17 cellular contexts compared by ENCODE assay signal in the genomic region with DNA sequence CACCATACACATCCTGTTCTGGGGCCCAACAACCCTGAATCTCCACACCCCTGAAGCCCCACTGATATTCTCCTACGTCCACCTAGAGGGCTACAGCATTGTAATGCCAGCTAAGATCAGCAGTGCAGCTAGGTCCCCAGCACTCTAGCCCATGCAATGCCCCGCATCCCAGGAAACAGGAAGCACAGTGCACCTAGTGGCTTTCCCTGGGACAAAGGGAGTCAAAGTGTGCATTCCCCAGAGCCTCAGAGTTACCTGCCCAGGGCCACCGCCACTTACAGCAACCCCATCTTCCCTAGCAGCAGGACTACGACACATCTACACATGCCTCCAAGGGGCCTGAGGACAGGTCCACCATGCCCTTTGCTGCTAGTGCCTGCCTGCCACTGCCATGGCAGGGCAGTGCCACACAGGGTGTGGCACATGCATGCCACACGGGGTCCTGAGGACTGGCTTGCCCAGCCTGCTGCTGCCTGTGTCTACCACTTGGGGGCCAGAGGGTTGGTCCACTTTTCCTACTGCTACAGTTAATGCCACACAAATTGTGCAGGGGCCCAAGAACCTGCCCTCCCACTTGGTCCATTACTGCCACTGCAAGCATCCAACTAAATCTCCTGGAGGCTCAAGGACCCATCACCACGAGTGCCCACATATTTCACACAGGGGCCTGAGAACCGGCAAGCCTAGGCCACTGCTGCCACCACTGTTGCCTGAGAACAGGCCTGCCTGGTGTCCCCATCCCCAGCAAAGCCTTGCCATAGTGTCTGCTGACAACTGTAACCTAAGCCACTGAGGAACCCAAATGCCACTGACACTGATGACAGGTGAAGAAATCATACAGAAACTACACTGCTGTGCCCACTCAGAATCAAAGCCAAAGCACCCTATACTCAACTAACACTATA. TPM values are rescaled to one million over a fixed set of nuclear protein-coding genes. Genes with fewer than 3 reads are reported as not detected.
DNase-seq lines count a peak whose midpoint lies in the region; ATAC-seq, FAIRE-seq and TF ChIP-seq lines count a peak whose summit lies in the region.
"Had no signal": no experiment of that assay in that cellular context is flagged by ENCODE, and none has a peak within 500 bp of the region (broad histone marks: within the 10 kb centered on the region; RNA-seq: fewer than 3 reads in every experiment).

No MANE protein-coding gene starts in this region.

- no TSS peak for BruUV-seq in GM12878 (replicated peaks; lab: Mats Ljungman, UMichigan)

- TF ChIP-seq CTCF in GM06990 (IDR thresholded peaks at IDR 0.05; ENCODE audit: insufficient read depth, low read length, poor library complexity, severe bottlenecking) (peak; percentile 29), GM12878 (IDR thresholded peaks at IDR 0.05 in 2 of 3, conservative IDR thresholded peaks at IDR 0.05 in 1 of 3; ENCODE audit: control insufficient read depth in 2 of 3, extremely low read depth in 1 of 3, insufficient read depth in 1 of 3, low read depth in 3 of 3, low read length in 3 of 3) (peak in 2 of 3 experiments; percentile 25; a peak in 2 of 6 replicates)

- no peak for TF ChIP-seq RAD21 in GM12878 (IDR thresholded peaks at IDR 0.05; ENCODE audit: insufficient read depth, low read depth, low read length)

- H3K9me3 ChIP-seq in GM12878 (replicated peaks; ENCODE audit: control insufficient read depth, insufficient read depth, low read length): peaks cover 31% of the 10 kb centered on the region
- H3K9me3 ChIP-seq: right lobe of liver had no signal

- H3K4ac ChIP-seq in mesendoderm (ENCODE audit: low read depth, low read length): no peak overlapping the region

- H3K79me1 ChIP-seq in mesendoderm (ENCODE audit: low read length): no peaks in the 10 kb centered on the region

- no peak for TF ChIP-seq POLR2A in GM12878 (IDR thresholded peaks at IDR 0.05; ENCODE audit: low read depth, low read length)

- H3K18ac ChIP-seq in mesendoderm (ENCODE audit: low read length): no peak overlapping the region

- 86% methylated on average over 7 of the region's 7 CpGs for WGBS in GM12878 (ENCODE audit: insufficient coverage, insufficient replicate concordance, low lambda C conversion rate, missing lambda C conversion rate)
- no CpG with 5 or more reads among the region's 7 CpGs for WGBS in mesendoderm (ENCODE audit: extremely low coverage, insufficient coverage, low lambda C conversion rate)

- H3K36me3 ChIP-seq in GM06990 (ENCODE audit: control insufficient read depth, insufficient read depth, low read length): no peaks in the 10 kb centered on the region
- H3K36me3 ChIP-seq in GM12878 (ENCODE audit: control insufficient read depth in 2 of 2, insufficient read depth in 2 of 2, low read length in 1 of 2): peaks cover 0 to 3% of the 10 kb centered on the region in 2 experiments; a peak in 3 of 4 replicates
- H3K36me3 ChIP-seq in mesendoderm (ENCODE audit: control insufficient read depth, insufficient read depth, low read length): no peaks in the 10 kb centered on the region
- H3K36me3 ChIP-seq: BLaER1, MG63, right lobe of liver, vagina had no signal

- intact Hi-C loops in GM12878 (cut with micrococcal nuclease; ENCODE audit: unreplicated experiment) (no loop called here), head of caudate nucleus (cut with DNase I) (no loop called here)

- H3K4me2 ChIP-seq in GM12878 (ENCODE audit: control insufficient read depth, insufficient read depth) (no peak overlapping the region), mesendoderm (ENCODE audit: low read length) (no peak overlapping the region)
- H3K4me2 ChIP-seq: BLaER1 had no signal

- H2BK120ac ChIP-seq in mesendoderm (ENCODE audit: low read depth, low read length): no peak overlapping the region

- FAIRE-seq in GM12878 (lab: Jason Lieb, UNC): no peak
- FAIRE-seq: GM18507 had no signal

- no peak for DNase-seq in GM06990 (ENCODE audit: extremely low read depth, insufficient read length)
- peak; percentile 5 for DNase-seq in HT-29 (ENCODE audit: low spot score)
- DNase-seq in GM12878 (ENCODE audit: low read depth, low spot score): no peak
- peak; percentile 1 for DNase-seq in mesendoderm
- DNase-seq in head of caudate nucleus: no peak
- DNase-seq in stimulated activated CD8-positive, alpha-beta memory T cell treated with anti-CD3 and anti-CD28 coated beads, Interleukin-4, amount 100 ng/mL, for 48 hours: no peak
- no peak for DNase-seq in GM19240 (ENCODE audit: insufficient read length, low spot score)
- DNase-seq in GOT3 (lab: John Stamatoyannopoulos, UW): no peak
- DNase-seq: erythroblast; MG63; right lobe of liver; SHP77 treated with DMSO at 0.1 percent for 48 hours; stimulated activated CD4-positive, alpha-beta T cell treated with anti-CD3 and anti-CD28 coated beads, Interleukin-4, amount 100 ng/mL, for 4 hours; stimulated activated naive CD4-positive, alpha-beta T cell had no signal

- POLR2A ChIA-PET in GM12878 (lab: Charles Lee): interaction anchor here (1.0 to 1.6 kb wide), 3 partner anchors 10 to 22 kb away, joined by 3 to 10 read pairs (median 5); no protein-coding TSS in a partner anchor

- H3K4me1 ChIP-seq in GM12878 (ENCODE audit: control insufficient read depth, insufficient read depth, low read length): no peaks in the 10 kb centered on the region
- H3K4me1 ChIP-seq in mesendoderm (ENCODE audit: control insufficient read depth, low read depth, low read length): no peaks in the 10 kb centered on the region
- H3K4me1 ChIP-seq: vagina had no signal

- SMC1A ChIA-PET in GM12878 (lab: Charles Lee; ENCODE audit: uncharacterized antibody, unreplicated experiment): interaction anchor here (0.9 to 1.5 kb wide), 4 partner anchors 11 to 101 kb away, joined by 3 to 5 read pairs (median 4); no protein-coding TSS in a partner anchor

- H2BK5ac ChIP-seq in mesendoderm (ENCODE audit: low read length): no peak overlapping the region

- no peak for TF ChIP-seq EP300 in GM12878 (IDR thresholded peaks at IDR 0.05; ENCODE audit: borderline replicate concordance in 1 of 2, control insufficient read depth in 1 of 2, low read depth in 2 of 2, low read length in 2 of 2)

- H3K79me2 ChIP-seq in GM12878 (ENCODE audit: control insufficient read depth, insufficient read depth, low read length) (peaks cover 28% of the 10 kb centered on the region), mesendoderm (ENCODE audit: control insufficient read depth, insufficient read depth, low read length) (no peaks in the 10 kb centered on the region)

- CTCF ChIA-PET in GM12878 (lab: Yijun Ruan, JAX): interaction anchor here (1.1 to 2.1 kb wide), 2 partner anchors 11 kb away, joined by 3 to 9 read pairs; no protein-coding TSS in a partner anchor

- no peak overlapping the region for H2AFZ ChIP-seq in GM12878 (ENCODE audit: control insufficient read depth, low read depth, low read length)

- in situ Hi-C loops in GM12878 (cut with MboI): no loop called here

- RAD21 ChIA-PET in GM12878 (lab: Charles Lee; ENCODE audit: unreplicated experiment): no interaction called here

- no peak overlapping the region for H4K5ac ChIP-seq in mesendoderm (ENCODE audit: low read length)

- no peak overlapping the region for H3K27ac ChIP-seq in GM12878 (ENCODE audit: control insufficient read depth, insufficient read depth)
- no peak overlapping the region for H3K27ac ChIP-seq in mesendoderm (ENCODE audit: low read depth, low read length)
- H3K27ac ChIP-seq: BLaER1, right lobe of liver, vagina had no signal

- H3K4me3 ChIP-seq in GM06990 (replicated peaks; ENCODE audit: low read depth, low read length): no peak overlapping the region
- H3K4me3 ChIP-seq in GM12878: no peak overlapping the region
- no peak overlapping the region for H3K4me3 ChIP-seq in mesendoderm (ENCODE audit: low read length)
- H3K4me3 ChIP-seq: BLaER1, MG63, right lobe of liver, vagina had no signal

- ATAC-seq in GM12878: peak; percentile 71

- no peak overlapping the region for H4K8ac ChIP-seq in mesendoderm (ENCODE audit: low read depth, low read length)

- no peak overlapping the region for H3K23ac ChIP-seq in mesendoderm (ENCODE audit: low read length)

- H3K56ac ChIP-seq in mesendoderm (ENCODE audit: low read length): no peak overlapping the region

- H3K27me3 ChIP-seq in GM06990 (replicated peaks; ENCODE audit: control insufficient read depth, insufficient read depth, low read length): no peaks in the 10 kb centered on the region
- H3K27me3 ChIP-seq in GM12878 (replicated peaks in 1 of 2; ENCODE audit: control insufficient read depth in 2 of 2, insufficient read depth in 2 of 2, low read length in 1 of 2): no peaks in the 10 kb centered on the region
- no peaks in the 10 kb centered on the region for H3K27me3 ChIP-seq in mesendoderm (ENCODE audit: insufficient read depth, low read length, poor library complexity)
- H3K27me3 ChIP-seq: BLaER1, MG63, right lobe of liver, vagina had no signal

- H2AK5ac ChIP-seq in mesendoderm (ENCODE audit: low read length): no peak overlapping the region

- H3K9ac ChIP-seq in GM12878 (ENCODE audit: control insufficient read depth, insufficient read depth, low read length): no peak overlapping the region
- no peak overlapping the region for H3K9ac ChIP-seq in mesendoderm (ENCODE audit: low read length)
- H3K9ac ChIP-seq: BLaER1 had no signal

- no peaks in the 10 kb centered on the region for H4K20me1 ChIP-seq in GM12878 (ENCODE audit: control insufficient read depth, insufficient read depth)
- H4K20me1 ChIP-seq: BLaER1 had no signal

- H2BK15ac ChIP-seq in mesendoderm (replicated peaks; ENCODE audit: low read depth): no peak overlapping the region

RNA-seq across cellular contexts. Expression of a gene that starts 23.7 kb away (rescaled TPM):
- 0.15 and 0.34 TPM in 2 replicates for total RNA-seq in HT-29 (2014; rRNA removed; shearing (Covaris generic))
- 174 and 189 TPM in 2 replicates for total RNA-seq in GM12878 (2013; cell fraction: nucleolus; rRNA removed)
- 15.4 and 18.1 TPM in 2 replicates for total RNA-seq in GM12878 (2014; rRNA removed)
- 18.0 and 18.1 TPM in 2 replicates for total RNA-seq in GM12878 (2014; rRNA removed; fragmentation: Illumina TruSeq; extraction: Trizol)
- 19.1 and 22.4 TPM in 2 replicates for total RNA-seq in GM12878 (2021)
- polyA plus RNA-seq in GM12878 (2011; ENCODE audit: low read depth): 11.6 TPM
- 49.4 and 72.4 TPM in 2 replicates for polyA plus RNA-seq in GM12878 (2011; rRNA removed)
- 13.1 and 18.0 TPM in 2 replicates for polyA plus RNA-seq in GM12878 (2011; cell fraction: cytosol; rRNA removed)
- polyA plus RNA-seq in GM12878 (2011; cell fraction: nucleus; rRNA removed): 21.4 and 25.3 TPM in 2 replicates
- 11.8 and 14.3 TPM in 2 replicates for polyA plus RNA-seq in GM12878 (2012)
- polyA plus RNA-seq in GM12878 (2014; fragmentation: Illumina TruSeq; extraction: Trizol): 15.9 and 22.4 TPM in 2 replicates
- polyA plus RNA-seq in GM12878 (2014; fragmentation: Nextera tagmentation; extraction: Ambion mirVana): 1 to 10 TPM; 1.1 to 1.5 TPM
- 8.3 and 9.6 TPM in 2 replicates for polyA plus RNA-seq in GM12878 (2014; rRNA removed)
- polyA plus RNA-seq in GM12878 (2016; fragmentation: Nextera tagmentation; extraction: Ambion mirVana): 1 to 10 TPM; 2.3 to 2.9 TPM
- 61.3 and 91.4 TPM in 2 replicates for polyA minus RNA-seq in GM12878 (2011; rRNA and poly(A)+ RNA removed)
- polyA minus RNA-seq in GM12878 (2011; cell fraction: cytosol; rRNA and poly(A)+ RNA removed): 25.1 and 28.5 TPM in 2 replicates
- 28.3 and 34.2 TPM in 2 replicates for polyA minus RNA-seq in GM12878 (2011; cell fraction: nucleus; rRNA and poly(A)+ RNA removed)
- polyA plus RNA-seq in mesendoderm (2013, experiment 1 of 2): 0.17 TPM
- polyA plus RNA-seq in mesendoderm (2013, experiment 2 of 2): 0.17 TPM

RNA-seq across cellular contexts. Expression of a gene that starts 28.3 kb away (rescaled TPM):
- not detected in 2 replicates for total RNA-seq in HT-29 (2014; rRNA removed; shearing (Covaris generic))
- total RNA-seq in GM12878 (2013; cell fraction: nucleolus; rRNA removed): 324 and 329 TPM in 2 replicates
- total RNA-seq in GM12878 (2014; rRNA removed) (33.7 and 41.4 TPM in 2 replicates), GM12878 (2014; rRNA removed; fragmentation: Illumina TruSeq; extraction: Trizol) (33.9 and 35.1 TPM in 2 replicates), GM12878 (2021) (22.4 and 22.9 TPM in 2 replicates)
- polyA plus RNA-seq in GM12878 (2011; ENCODE audit: low read depth): 21.7 TPM
- polyA plus RNA-seq in GM12878 (2011; rRNA removed) (57.1 and 86.9 TPM in 2 replicates), GM12878 (2014; fragmentation: Illumina TruSeq; extraction: Trizol) (35.0 and 46.6 TPM in 2 replicates), GM12878 (2014; fragmentation: Nextera tagmentation; extraction: Ambion mirVana) (1 to 10 TPM; 9.3 to 9.5 TPM), GM12878 (2014; rRNA removed) (13.0 and 16.5 TPM in 2 replicates), GM12878 (2016; fragmentation: Nextera tagmentation; extraction: Ambion mirVana) (10 to 100 TPM; 17.1 to 17.9 TPM)
- polyA plus RNA-seq in GM12878 (2011; cell fraction: cytosol; rRNA removed): 22.3 and 24.5 TPM in 2 replicates
- 41.1 and 61.6 TPM in 2 replicates for polyA plus RNA-seq in GM12878 (2011; cell fraction: nucleus; rRNA removed)
- 26.0 and 27.3 TPM in 2 replicates for polyA plus RNA-seq in GM12878 (2012)
- polyA minus RNA-seq in GM12878 (2011; rRNA and poly(A)+ RNA removed): 75.7 and 81.3 TPM in 2 replicates
- 20.4 and 25.1 TPM in 2 replicates for polyA minus RNA-seq in GM12878 (2011; cell fraction: cytosol; rRNA and poly(A)+ RNA removed)
- polyA minus RNA-seq in GM12878 (2011; cell fraction: nucleus; rRNA and poly(A)+ RNA removed): 110 and 111 TPM in 2 replicates
- polyA plus RNA-seq in mesendoderm (2013, experiment 1 of 2): not detected
- 0.01 TPM for polyA plus RNA-seq in mesendoderm (2013, experiment 2 of 2)

RNA-seq across cellular contexts. Expression of a gene that starts 34.7 kb away (rescaled TPM):
- 6.2 and 8.8 TPM in 2 replicates for total RNA-seq in HT-29 (2014; rRNA removed; shearing (Covaris generic))
- 34.8 and 41.1 TPM in 2 replicates for total RNA-seq in GM12878 (2013; cell fraction: nucleolus; rRNA removed)
- total RNA-seq in GM12878 (2014; rRNA removed) (4.0 and 4.1 TPM in 2 replicates), GM12878 (2014; rRNA removed; fragmentation: Illumina TruSeq; extraction: Trizol) (3.4 and 5.0 TPM in 2 replicates), GM12878 (2021) (5.0 and 5.4 TPM in 2 replicates)
- polyA plus RNA-seq in GM12878 (2011; ENCODE audit: low read depth): 2.2 TPM
- polyA plus RNA-seq in GM12878 (2011; rRNA removed) (3.4 and 4.0 TPM in 2 replicates), GM12878 (2014; fragmentation: Illumina TruSeq; extraction: Trizol) (4.6 and 6.0 TPM in 2 replicates), GM12878 (2014; fragmentation: Nextera tagmentation; extraction: Ambion mirVana) (1 to 10 TPM; 1.3 to 1.9 TPM), GM12878 (2014; rRNA removed) (4.3 and 6.2 TPM in 2 replicates), GM12878 (2016; fragmentation: Nextera tagmentation; extraction: Ambion mirVana) (1 to 10 TPM; 2.5 to 3.8 TPM)
- 3.0 and 3.8 TPM in 2 replicates for polyA plus RNA-seq in GM12878 (2011; cell fraction: cytosol; rRNA removed)
- 3.3 and 4.2 TPM in 2 replicates for polyA plus RNA-seq in GM12878 (2011; cell fraction: nucleus; rRNA removed)
- polyA plus RNA-seq in GM12878 (2012): 4.6 and 5.2 TPM in 2 replicates
- polyA minus RNA-seq in GM12878 (2011; rRNA and poly(A)+ RNA removed): 2.0 and 3.6 TPM in 2 replicates
- polyA minus RNA-seq in GM12878 (2011; cell fraction: cytosol; rRNA and poly(A)+ RNA removed): 0.52 and 0.67 TPM in 2 replicates
- 1.9 and 2.3 TPM in 2 replicates for polyA minus RNA-seq in GM12878 (2011; cell fraction: nucleus; rRNA and poly(A)+ RNA removed)
- polyA plus RNA-seq in mesendoderm (2013, experiment 1 of 2): 8.0 TPM
- 9.0 TPM for polyA plus RNA-seq in mesendoderm (2013, experiment 2 of 2)

RNA-seq across cellular contexts. Expression of a gene that starts 50.1 kb away (rescaled TPM):
- not detected in 2 replicates for total RNA-seq in HT-29 (2014; rRNA removed; shearing (Covaris generic))
- total RNA-seq in GM12878 (2013; cell fraction: nucleolus; rRNA removed): 307 and 331 TPM in 2 replicates
- total RNA-seq in GM12878 (2014; rRNA removed): 82.7 and 109 TPM in 2 replicates
- total RNA-seq in GM12878 (2014; rRNA removed; fragmentation: Illumina TruSeq; extraction: Trizol): 107 and 109 TPM in 2 replicates
- total RNA-seq in GM12878 (2021): 50.4 and 52.8 TPM in 2 replicates
- polyA plus RNA-seq in GM12878 (2011; ENCODE audit: low read depth): 37.6 TPM
- polyA plus RNA-seq in GM12878 (2011; rRNA removed): 149 and 243 TPM in 2 replicates
- polyA plus RNA-seq in GM12878 (2011; cell fraction: cytosol; rRNA removed): 53.5 and 61.0 TPM in 2 replicates
- polyA plus RNA-seq in GM12878 (2011; cell fraction: nucleus; rRNA removed): 75.6 and 82.5 TPM in 2 replicates
- polyA plus RNA-seq in GM12878 (2012): 49.5 and 69.6 TPM in 2 replicates
- 118 and 166 TPM in 2 replicates for polyA plus RNA-seq in GM12878 (2014; fragmentation: Illumina TruSeq; extraction: Trizol)
- polyA plus RNA-seq in GM12878 (2014; fragmentation: Nextera tagmentation; extraction: Ambion mirVana): 10 to 100 TPM; 31.5 to 41.8 TPM
- polyA plus RNA-seq in GM12878 (2014; rRNA removed): 65.8 and 79.3 TPM in 2 replicates
- polyA plus RNA-seq in GM12878 (2016; fragmentation: Nextera tagmentation; extraction: Ambion mirVana): 10 to 100 TPM; 45.9 to 47.1 TPM
- polyA minus RNA-seq in GM12878 (2011; rRNA and poly(A)+ RNA removed): 80.6 and 111 TPM in 2 replicates
- polyA minus RNA-seq in GM12878 (2011; cell fraction: cytosol; rRNA and poly(A)+ RNA removed): 23.4 and 28.1 TPM in 2 replicates
- 39.7 and 47.2 TPM in 2 replicates for polyA minus RNA-seq in GM12878 (2011; cell fraction: nucleus; rRNA and poly(A)+ RNA removed)
- polyA plus RNA-seq in mesendoderm (2013, experiment 1 of 2): not detected
- polyA plus RNA-seq in mesendoderm (2013, experiment 2 of 2): 0.01 TPM
- total RNA-seq: vagina had no signal

Comparison
In these comparisons a context has a peak if more than half of its experiments do, and no peak if none do; other contexts are left out.
1. DNase-seq: peak in HT-29 (single experiment) and mesendoderm (single experiment); none in GM06990 (single experiment), GM12878 (single experiment), head of caudate nucleus (0 of 42), stimulated activated CD8-positive, alpha-beta memory T cell treated with anti-CD3 and anti-CD28 coated beads, Interleukin-4, amount 100 ng/mL, for 48 hours (single experiment), GM19240 (single experiment) and GOT3 (single experiment).
2. RNA of a gene that starts 23.7 kb away (total RNA-seq): 15.4 to 189 TPM in GM12878; 0.15 to 0.34 TPM in HT-29; every median in the first group is over 10 times any median in the second.
3. RNA of a gene that starts 28.3 kb away (total RNA-seq): 22.4 to 329 TPM in GM12878; not detected in HT-29; every median in the first group is over 10 times any median in the second.